ENCODE assay signal across 6 cellular contexts in the genomic region with DNA sequence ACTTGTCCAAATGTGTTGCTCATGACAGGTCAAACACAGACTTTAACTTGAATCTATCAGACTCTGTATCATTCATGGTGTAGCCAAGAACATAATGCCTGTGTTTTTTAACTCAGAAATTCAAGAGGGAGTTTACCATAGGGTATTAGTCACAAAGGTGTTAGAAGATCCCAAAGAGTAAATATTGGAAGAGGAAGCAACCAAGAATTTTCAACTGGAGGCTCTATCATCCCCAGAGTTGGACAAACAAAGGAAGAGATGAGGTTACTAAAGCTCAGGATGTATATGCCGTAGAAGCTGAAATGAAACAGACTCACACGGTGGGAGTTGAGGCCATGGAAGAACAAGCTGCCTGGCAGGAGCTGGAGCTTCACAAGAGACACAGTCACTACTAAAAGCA.
"Had no signal": no experiment of that assay in that cellular context is flagged by ENCODE, and none has a peak within 500 bp of the region (broad histone marks: within the 10 kb centered on the region; RNA-seq: fewer than 3 reads in every experiment).

No MANE protein-coding gene starts in this region.

- H3K4me3 Mint-ChIP-seq: GM23338, H9 had no signal

- H3K9me3 Mint-ChIP-seq: GM23338, H9 had no signal

- DNase-seq: H9, HCEC 1CT, IMR-90, KG1 had no signal

- H3K4me3 ChIP-seq: GM23338, K562 had no signal

- ATAC-seq: GM23338, K562 had no signal

- H3K27ac Mint-ChIP-seq: GM23338 had no signal
